Comparison of ENCODE assay signal across 25 cellular contexts in the genomic region with DNA sequence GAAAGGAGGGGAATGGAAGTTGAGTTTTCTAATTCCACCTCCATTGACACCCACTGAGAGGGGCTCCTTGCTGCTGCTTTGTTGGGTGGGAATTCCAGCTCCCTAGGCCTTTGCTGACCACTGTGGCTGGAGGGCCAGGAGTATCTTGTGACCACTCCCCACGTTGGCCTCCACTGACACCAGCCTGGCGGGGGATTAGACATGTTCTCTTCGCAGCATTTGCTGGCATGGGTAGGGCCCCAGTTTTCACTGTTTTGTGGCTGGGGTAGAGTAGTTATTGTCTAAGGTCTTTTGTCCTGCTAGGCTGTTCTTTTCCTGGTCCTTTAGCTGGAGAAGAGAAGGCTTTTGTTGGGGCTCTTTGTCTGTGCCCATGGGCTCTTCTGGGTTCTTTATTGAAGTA.
"Had no signal": no experiment of that assay in that cellular context is flagged by ENCODE, and none has a peak within 500 bp of the region (broad histone marks: within the 10 kb centered on the region; RNA-seq: fewer than 3 reads in every experiment).

No MANE protein-coding gene starts in this region.

- H3K4me2 ChIP-seq: hepatocyte, smooth muscle cell had no signal

- H2AFZ ChIP-seq: hepatocyte had no signal

- H3K36me3 ChIP-seq: left ventricle myocardium inferior, pancreas, right atrium auricular region, right lobe of liver, stomach, thyroid gland, transverse colon, upper lobe of left lung, vagina had no signal

- FAIRE-seq: pancreas had no signal

- H3K36me3 Mint-ChIP-seq: mesothelial cell of epicardium, naive B cell had no signal

- H3K27ac Mint-ChIP-seq: mesothelial cell of epicardium; natural killer cell; nephron progenitor cell; stimulated activated naive B cell treated with anti-CD40 and anti-IgM and Interleukin-4, amounts not matched to agents 10 μg/mL and 1 μg/mL and 100 μg/mL, for 72 hours had no signal

- DNase-seq: islet precursor cell; left ventricle myocardium inferior; mesendoderm; naive B cell; natural killer cell; nephron progenitor cell; nucleus accumbens; pancreas; psoas muscle; right lobe of liver; stimulated activated CD4-positive, alpha-beta T cell treated with anti-CD3 and anti-CD28 coated beads, Interleukin-2, amount 100 ng/mL, for 24 hours; stimulated activated CD4-positive, alpha-beta T cell treated with anti-CD3 and anti-CD28 coated beads, Interleukin-4, amount 100 ng/mL, for 1 hour; stimulated activated naive B cell treated with anti-CD40 and anti-IgM and Interleukin-4, amounts not matched to agents 10 μg/mL and 1 μg/mL and 100 μg/mL, for 72 hours; stimulated activated naive CD8-positive, alpha-beta T cell treated with anti-CD3 and anti-CD28 coated beads, Interleukin-15, Interleukin-2, amounts not matched to agents 100 U/mL and 50 U/mL, for 24 hours; stomach; testis; thyroid gland; transverse colon; upper lobe of left lung had no signal

- H3K4me3 Mint-ChIP-seq: mesothelial cell of epicardium; naive B cell; natural killer cell; nephron progenitor cell; stimulated activated naive B cell treated with anti-CD40 and anti-IgM and Interleukin-4, amounts not matched to agents 10 μg/mL and 1 μg/mL and 100 μg/mL, for 72 hours had no signal

- H3K9me3 ChIP-seq: left ventricle myocardium inferior, pancreas, psoas muscle, right atrium auricular region, right lobe of liver, stomach, testis, thyroid gland, transverse colon, upper lobe of left lung, vagina had no signal

- H3K27ac ChIP-seq: hepatocyte, left ventricle myocardium inferior, pancreas, psoas muscle, right atrium auricular region, right lobe of liver, stomach, testis, thyroid gland, transverse colon, upper lobe of left lung, vagina had no signal

- H3K27me3 Mint-ChIP-seq: naive B cell; stimulated activated naive B cell treated with anti-CD40 and anti-IgM and Interleukin-4, amounts not matched to agents 10 μg/mL and 1 μg/mL and 100 μg/mL, for 72 hours had no signal

- H3K4me3 ChIP-seq: hepatocyte, left ventricle myocardium inferior, lung, pancreas, psoas muscle, right atrium auricular region, right lobe of liver, smooth muscle cell, stomach, testis, thyroid gland, transverse colon, upper lobe of left lung, vagina had no signal

- H3K9me3 Mint-ChIP-seq: natural killer cell had no signal

- H3K4me1 Mint-ChIP-seq: nephron progenitor cell had no signal

- H3K27me3 ChIP-seq: hepatocyte, pancreas, right atrium auricular region, right lobe of liver, stomach, testis, thyroid gland, transverse colon, upper lobe of left lung, vagina had no signal

- H3K4me1 ChIP-seq: left ventricle myocardium inferior, pancreas, psoas muscle, right atrium auricular region, right lobe of liver, stomach, testis, thyroid gland, transverse colon, upper lobe of left lung, vagina had no signal

- ATAC-seq: natural killer cell; pancreas; psoas muscle; right lobe of liver; stimulated activated naive B cell treated with anti-CD40 and anti-IgM and Interleukin-4, amounts not matched to agents 10 μg/mL and 1 μg/mL and 100 μg/mL, for 72 hours; stimulated activated naive CD8-positive, alpha-beta T cell treated with anti-CD3 and anti-CD28 coated beads, Interleukin-15, Interleukin-2, amounts not matched to agents 100 U/mL and 50 U/mL, for 24 hours had no signal
